In the genomic region with DNA sequence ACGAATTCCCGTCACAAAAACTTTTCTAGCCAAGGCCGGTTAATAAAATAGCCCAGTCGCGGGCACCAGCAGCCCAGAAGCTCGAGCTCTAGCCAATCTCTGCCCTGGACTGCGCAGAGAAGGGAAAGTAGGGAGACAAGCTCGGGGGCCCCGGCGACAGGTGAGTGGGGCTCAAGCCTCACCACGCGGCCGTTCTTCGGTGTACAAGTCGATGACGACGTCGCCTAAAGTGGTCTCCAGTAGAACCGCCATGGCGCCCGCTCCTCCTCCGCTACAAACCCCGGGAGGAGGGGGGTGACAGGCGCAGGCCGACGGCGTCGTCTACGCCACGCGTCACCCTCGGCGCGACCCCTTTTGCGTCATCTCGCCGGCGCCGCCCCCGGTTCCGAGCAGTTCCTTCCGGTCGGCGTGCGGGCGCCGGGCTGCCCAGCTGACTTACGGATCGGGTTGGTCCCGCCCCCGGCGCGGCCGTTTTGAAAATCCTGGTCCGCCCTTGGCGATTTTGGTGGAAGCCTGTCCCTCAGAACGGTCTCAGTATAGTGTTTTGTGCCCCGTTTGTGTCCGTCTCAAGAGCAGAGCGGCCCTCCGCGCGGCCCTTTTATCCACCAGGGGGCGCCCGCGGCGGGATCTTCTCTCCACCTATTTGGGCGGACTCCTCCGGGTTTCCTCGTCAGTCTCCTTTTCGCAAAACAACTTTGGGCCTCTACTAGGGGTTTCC, we compare ENCODE assay signal across 8 cellular contexts. TPM values are rescaled to one million over a fixed set of nuclear protein-coding genes. Genes with fewer than 3 reads are reported as not detected.
DNase-seq lines count a peak whose midpoint lies in the region; ATAC-seq and TF ChIP-seq lines count a peak whose summit lies in the region.

A gene with protein sequence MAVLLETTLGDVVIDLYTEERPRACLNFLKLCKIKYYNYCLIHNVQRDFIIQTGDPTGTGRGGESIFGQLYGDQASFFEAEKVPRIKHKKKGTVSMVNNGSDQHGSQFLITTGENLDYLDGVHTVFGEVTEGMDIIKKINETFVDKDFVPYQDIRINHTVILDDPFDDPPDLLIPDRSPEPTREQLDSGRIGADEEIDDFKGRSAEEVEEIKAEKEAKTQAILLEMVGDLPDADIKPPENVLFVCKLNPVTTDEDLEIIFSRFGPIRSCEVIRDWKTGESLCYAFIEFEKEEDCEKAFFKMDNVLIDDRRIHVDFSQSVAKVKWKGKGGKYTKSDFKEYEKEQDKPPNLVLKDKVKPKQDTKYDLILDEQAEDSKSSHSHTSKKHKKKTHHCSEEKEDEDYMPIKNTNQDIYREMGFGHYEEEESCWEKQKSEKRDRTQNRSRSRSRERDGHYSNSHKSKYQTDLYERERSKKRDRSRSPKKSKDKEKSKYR (minus strand): TSS at position 290 of the 718 bp plus-strand sequence. CDS start 38 bp downstream, at position 252.

- no peaks in the 10 kb centered on the region for H3K27me3 ChIP-seq in thymus (ENCODE audit: control insufficient read depth, insufficient read depth)

- H3K27ac Mint-ChIP-seq in activated naive CD8-positive, alpha-beta T cell = peak within 1 kb of the TSS; percentile 98
- H3K27ac Mint-ChIP-seq in osteocyte (ENCODE audit: unreplicated experiment) = peak within 1 kb of the TSS; percentile 100

- H3K36me3 ChIP-seq in thymus (ENCODE audit: control insufficient read depth, insufficient read depth) = no peaks in the 10 kb centered on the region

- TF ChIP-seq CTCF in osteocyte (IDR thresholded peaks at IDR 0.05) = peak; percentile 93

- under 1% methylated on average over 71 of the region's 71 CpGs for WGBS in thymus

- H3K36me3 Mint-ChIP-seq in activated naive CD8-positive, alpha-beta T cell = no peaks in the 10 kb centered on the region
- H3K36me3 Mint-ChIP-seq in osteocyte (ENCODE audit: unreplicated experiment) = peaks cover under 1% of the 10 kb centered on the region

- H3K9me3 ChIP-seq in thymus (ENCODE audit: control insufficient read depth) = no peaks in the 10 kb centered on the region

- peak; percentile 96 for DNase-seq in NCI-H1048 (lab: John Stamatoyannopoulos, UW)
- DNase-seq in SKM-1 (lab: John Stamatoyannopoulos, UW; ENCODE audit: unreplicated experiment) = peak; percentile 69
- DNase-seq in glomerular visceral epithelial cell (ENCODE audit: extremely low spot score) = peak; percentile 97
- DNase-seq in osteocyte (ENCODE audit: extremely low spot score, unreplicated experiment) = peak; percentile 99

- ATAC-seq in HG02588 (IDR thresholded peaks at IDR 0.05; ENCODE audit: unreplicated experiment) = peak; percentile 87

- H3K4me3 Mint-ChIP-seq in activated naive CD8-positive, alpha-beta T cell = peak within 1 kb of the TSS; percentile 99
- H3K4me3 Mint-ChIP-seq in osteocyte (ENCODE audit: unreplicated experiment) = peak within 1 kb of the TSS; percentile 97

- peaks cover 2% of the 10 kb centered on the region for H3K27me3 Mint-ChIP-seq in activated naive CD8-positive, alpha-beta T cell
- H3K27me3 Mint-ChIP-seq in osteocyte (ENCODE audit: unreplicated experiment) = peaks cover 15% of the 10 kb centered on the region

- H3K4me1 Mint-ChIP-seq in activated naive CD8-positive, alpha-beta T cell (ENCODE audit: low read depth) = peaks cover 41% of the 10 kb centered on the region
- H3K4me1 Mint-ChIP-seq in osteocyte (ENCODE audit: unreplicated experiment) = peaks cover 34% of the 10 kb centered on the region

- H3K9me3 Mint-ChIP-seq in activated naive CD8-positive, alpha-beta T cell (ENCODE audit: low read depth) = no peaks in the 10 kb centered on the region
- no peaks in the 10 kb centered on the region for H3K9me3 Mint-ChIP-seq in osteocyte (ENCODE audit: unreplicated experiment)

- peaks cover 13% of the 10 kb centered on the region for H3K4me1 ChIP-seq in thymus (ENCODE audit: control insufficient read depth, insufficient read depth, low read length)

- peak within 1 kb of the TSS; percentile 85 for H3K4me3 ChIP-seq in thymus (ENCODE audit: low read length)

- TF ChIP-seq POLR2A in GM10847 (IDR thresholded peaks at IDR 0.05; ENCODE audit: extremely low read depth, insufficient read length) = peak; percentile 74

- H3K27ac ChIP-seq in thymus (ENCODE audit: low read depth) = peak within 1 kb of the TSS; percentile 96

RNA-seq across cellular contexts. Expression of the gene that starts here (rescaled TPM):
- 34.3 and 35.7 TPM in 2 replicates for total RNA-seq in osteocyte
- polyA plus RNA-seq in thymus = 39.2 TPM

Comparison
In these comparisons a context has a peak if more than half of its experiments do, and no peak if none do; other contexts are left out.
1. Peak in every context shown above with its lines: DNase-seq, ATAC-seq, H3K4me3 ChIP-seq and H3K27ac ChIP-seq.